Comparison of ENCODE assay signal across 8 cellular contexts in genomic region chr12:106986625-106987389, GRCh38. TPM values are rescaled to one million over a fixed set of nuclear protein-coding genes. Genes with fewer than 3 reads are reported as not detected.
DNase-seq lines count a peak whose midpoint lies in the region; ATAC-seq and TF ChIP-seq lines count a peak whose summit lies in the region.

Gene MTERF2 (minus strand): TSS chr12:106987146. CDS start chr12:106978714, 8,432 bp downstream.

- H3K79me2 ChIP-seq in fibroblast of lung (ENCODE audit: control insufficient read depth, insufficient read depth, low read length) = no peaks in the 10 kb centered on the region

- H3K36me3 Mint-ChIP-seq in activated T-helper 17 cell treated with anti-CD3 and anti-CD28 coated beads, Interleukin-2, amount 50 U/mL, for 72 hours (ENCODE audit: low read depth) = peaks cover 25% of the 10 kb centered on the region
- peaks cover 6 to 23% (median 6%) of the 10 kb centered on the region in 5 donors for H3K36me3 Mint-ChIP-seq in naive thymus-derived CD4-positive, alpha-beta T cell
- peaks cover 27% of the 10 kb centered on the region for H3K36me3 Mint-ChIP-seq in stimulated activated memory B cell treated with anti-CD40 and anti-IgM and Interleukin-4, amounts not matched to agents 10 μg/mL and 1 μg/mL and 100 μg/mL, for 72 hours

- no peaks in the 10 kb centered on the region for H3K9me3 ChIP-seq in Peyer's patch
- H3K9me3 ChIP-seq in fibroblast of lung (ENCODE audit: control insufficient read depth, insufficient read depth, low read depth, low read length) = no peaks in the 10 kb centered on the region
- H3K9me3 ChIP-seq in naive thymus-derived CD4-positive, alpha-beta T cell (ENCODE audit: control insufficient read depth in 2 of 3, low read length in 3 of 3) = no peaks in the 10 kb centered on the region

- in situ Hi-C loops in KBM-7 (cut with MboI; ENCODE audit: low pct_unique_long_range_greater_than_20kb, low sequenced_read_pairs) = no loop called here

- intact Hi-C loops in naive thymus-derived CD4-positive, alpha-beta T cell (cut with micrococcal nuclease) = loop anchor here (1.0 to 10.0 kb wide), 6 partner anchors 32 to 1528 kb away; partner anchors contain the start of genes TMEM263 (in 2 of the 2), CRY1 (in 1 of the 2), FICD (in 1 of the 2) and RIC8B (in 1 of the 2)

- ATAC-seq in GM21717 (IDR thresholded peaks at IDR 0.05; ENCODE audit: unreplicated experiment) = peak; percentile 98
- ATAC-seq in activated T-helper 17 cell treated with anti-CD3 and anti-CD28 coated beads, Interleukin-2, amount 50 U/mL, for 72 hours (replicated peaks) = peak; percentile 94
- peak; percentile 99 for ATAC-seq in naive thymus-derived CD4-positive, alpha-beta T cell
- peak; percentile 98 for ATAC-seq in stimulated activated memory B cell treated with anti-CD40 and anti-IgM and Interleukin-4, amounts not matched to agents 10 μg/mL and 1 μg/mL and 100 μg/mL, for 72 hours

- H3K9ac ChIP-seq in fibroblast of lung (ENCODE audit: insufficient read depth, low read length) = peak within 1 kb of the TSS; percentile 89

- peaks cover 28% of the 10 kb centered on the region for H3K4me1 Mint-ChIP-seq in activated T-helper 17 cell treated with anti-CD3 and anti-CD28 coated beads, Interleukin-2, amount 50 U/mL, for 72 hours
- peaks cover 29 to 45% (median 41%) of the 10 kb centered on the region in 7 donors for H3K4me1 Mint-ChIP-seq in naive thymus-derived CD4-positive, alpha-beta T cell
- peaks cover 38% of the 10 kb centered on the region for H3K4me1 Mint-ChIP-seq in stimulated activated memory B cell treated with anti-CD40 and anti-IgM and Interleukin-4, amounts not matched to agents 10 μg/mL and 1 μg/mL and 100 μg/mL, for 72 hours

- peak within 1 kb of the TSS; percentile 81 for H3K4me2 ChIP-seq in fibroblast of lung (ENCODE audit: extremely low read depth, insufficient read depth, low read length)

- no peak for TF ChIP-seq CTCF in Peyer's patch (IDR thresholded peaks at IDR 0.05)
- no peak for TF ChIP-seq CTCF in fibroblast of lung (conservative IDR thresholded peaks at IDR 0.05 in 1 of 2, IDR thresholded peaks at IDR 0.05 in 1 of 2; ENCODE audit: low read depth in 1 of 2, low read length in 2 of 2)

- H4K20me1 ChIP-seq in fibroblast of lung (ENCODE audit: control insufficient read depth, extremely low read depth, insufficient read depth, low read length) = no peaks in the 10 kb centered on the region

- peak within 1 kb of the TSS; percentile 95 for H3K27ac Mint-ChIP-seq in activated T-helper 17 cell treated with anti-CD3 and anti-CD28 coated beads, Interleukin-2, amount 50 U/mL, for 72 hours
- peak within 1 kb of the TSS; percentile 79 to 92 (median 85) for H3K27ac Mint-ChIP-seq in naive thymus-derived CD4-positive, alpha-beta T cell
- peak within 1 kb of the TSS; percentile 92 for H3K27ac Mint-ChIP-seq in stimulated activated memory B cell treated with anti-CD40 and anti-IgM and Interleukin-4, amounts not matched to agents 10 μg/mL and 1 μg/mL and 100 μg/mL, for 72 hours

- peaks cover 4% of the 10 kb centered on the region for H3K9me3 Mint-ChIP-seq in activated T-helper 17 cell treated with anti-CD3 and anti-CD28 coated beads, Interleukin-2, amount 50 U/mL, for 72 hours
- H3K9me3 Mint-ChIP-seq in naive thymus-derived CD4-positive, alpha-beta T cell = peaks cover 0 to 5% (median 0%) of the 10 kb centered on the region in 11 donors
- peaks cover 11% of the 10 kb centered on the region for H3K9me3 Mint-ChIP-seq in stimulated activated memory B cell treated with anti-CD40 and anti-IgM and Interleukin-4, amounts not matched to agents 10 μg/mL and 1 μg/mL and 100 μg/mL, for 72 hours

- TF ChIP-seq POLR2A in Peyer's patch (IDR thresholded peaks at IDR 0.05) = peak; percentile 25 to 77

- peaks cover 0 to 11% (median 0%) of the 10 kb centered on the region in 3 donors for H3K36me3 ChIP-seq in Peyer's patch
- no peaks in the 10 kb centered on the region for H3K36me3 ChIP-seq in fibroblast of lung (ENCODE audit: control insufficient read depth, insufficient read depth, low read length)
- peaks cover 0 to 4% (median 0%) of the 10 kb centered on the region in 3 experiments for H3K36me3 ChIP-seq in naive thymus-derived CD4-positive, alpha-beta T cell (ENCODE audit: control insufficient read depth in 2 of 3, insufficient read depth in 3 of 3, low read length in 3 of 3)

- H2AFZ ChIP-seq in fibroblast of lung (ENCODE audit: low read length) = peak within 1 kb of the TSS; percentile 76

- no peaks in the 10 kb centered on the region for H3K27me3 ChIP-seq in Peyer's patch
- H3K27me3 ChIP-seq in fibroblast of lung (ENCODE audit: control insufficient read depth, insufficient read depth, low read length) = no peaks in the 10 kb centered on the region
- H3K27me3 ChIP-seq in naive thymus-derived CD4-positive, alpha-beta T cell (ENCODE audit: control insufficient read depth in 2 of 2, insufficient read depth in 2 of 2, low read length in 2 of 2) = no peaks in the 10 kb centered on the region

- CTCF ChIA-PET in naive thymus-derived CD4-positive, alpha-beta T cell (lab: Charles Lee) = interaction anchor here (0.5 kb wide), 1 partner anchor 12 kb away, joined by 3 read pairs; no protein-coding TSS in a partner anchor

- H3K27ac ChIP-seq in Peyer's patch (peak within 1 kb of the TSS; percentile 69 to 91 (median 84)), fibroblast of lung (ENCODE audit: insufficient read depth, low read length) (peak within 1 kb of the TSS; percentile 87)
- H3K27ac ChIP-seq in naive thymus-derived CD4-positive, alpha-beta T cell (ENCODE audit: low read depth, low read length) = peak within 1 kb of the TSS; percentile 77

- DNase-seq in DMS53 (lab: John Stamatoyannopoulos, UW) (peak; percentile 99), KBM-7 (peak; percentile 69), Peyer's patch (peak; percentile 83 to 97 (median 95)), fibroblast of lung (ENCODE audit: low read depth in 2 of 2) (peak; percentile 93 to 95)
- DNase-seq in naive thymus-derived CD4-positive, alpha-beta T cell = peak; percentile 52 to 78 (median 67)

- H3K4me1 ChIP-seq in Peyer's patch (peaks cover 0 to 22% (median 0%) of the 10 kb centered on the region in 4 donors), fibroblast of lung (ENCODE audit: control insufficient read depth, extremely low read depth, insufficient read depth, low read length) (peaks cover 7% of the 10 kb centered on the region)
- H3K4me1 ChIP-seq in naive thymus-derived CD4-positive, alpha-beta T cell (ENCODE audit: control insufficient read depth in 2 of 2, insufficient read depth in 2 of 2, low read length in 2 of 2) = peaks cover 12 to 14% of the 10 kb centered on the region in 2 donors

- H3K4me3 ChIP-seq in Peyer's patch (peak within 1 kb of the TSS; percentile 54 to 91 (median 76)), fibroblast of lung (replicated peaks in 1 of 4; ENCODE audit: control extremely low read depth in 1 of 4, insufficient read depth in 1 of 4, low read depth in 3 of 4, low read length in 4 of 4) (peak within 1 kb of the TSS; percentile 68 to 78 (median 76))
- H3K4me3 ChIP-seq in naive thymus-derived CD4-positive, alpha-beta T cell (ENCODE audit: low read length) = peak within 1 kb of the TSS; percentile 88

- POLR2A ChIA-PET in naive thymus-derived CD4-positive, alpha-beta T cell (lab: Charles Lee) = interaction anchor here (0.9 to 2.5 kb wide), 2 partner anchors 9 to 31 kb away, joined by 3 to 16 read pairs; partner anchors contain the start of gene TMEM263

- no peaks in the 10 kb centered on the region for H3K27me3 Mint-ChIP-seq in activated T-helper 17 cell treated with anti-CD3 and anti-CD28 coated beads, Interleukin-2, amount 50 U/mL, for 72 hours
- H3K27me3 Mint-ChIP-seq in naive thymus-derived CD4-positive, alpha-beta T cell = peaks cover 0 to 2% (median 0%) of the 10 kb centered on the region in 5 donors
- no peaks in the 10 kb centered on the region for H3K27me3 Mint-ChIP-seq in stimulated activated memory B cell treated with anti-CD40 and anti-IgM and Interleukin-4, amounts not matched to agents 10 μg/mL and 1 μg/mL and 100 μg/mL, for 72 hours

- H3K4me3 Mint-ChIP-seq in activated T-helper 17 cell treated with anti-CD3 and anti-CD28 coated beads, Interleukin-2, amount 50 U/mL, for 72 hours = peak within 1 kb of the TSS; percentile 94
- H3K4me3 Mint-ChIP-seq in naive thymus-derived CD4-positive, alpha-beta T cell = peak within 1 kb of the TSS; percentile 91 to 97 (median 96)
- peak within 1 kb of the TSS; percentile 99 for H3K4me3 Mint-ChIP-seq in stimulated activated memory B cell treated with anti-CD40 and anti-IgM and Interleukin-4, amounts not matched to agents 10 μg/mL and 1 μg/mL and 100 μg/mL, for 72 hours

RNA-seq across cellular contexts. Expression of gene MTERF2, which starts in this region (rescaled TPM):
- total RNA-seq in Peyer's patch (10 to 100 TPM; 10.9 to 19.0 (median 14.8) TPM), fibroblast of lung (6.2 and 7.3 TPM in 2 replicates)
- 10 to 100 TPM in 1 of 2 donors, 1 to 10 TPM in 1; 9.0 to 10.9 TPM for total RNA-seq in activated T-helper 17 cell treated with anti-CD3 and anti-CD28 coated beads, Interleukin-2, amount 50 U/mL, for 72 hours
- polyA plus RNA-seq in fibroblast of lung = 3.9 and 6.3 TPM in 2 replicates
- 4.2 and 5.8 TPM in 2 replicates for polyA plus RNA-seq in fibroblast of lung (2012)
- not detected in 2 replicates for polyA minus RNA-seq in fibroblast of lung (ENCODE audit: low replicate concordance)
- 10 to 100 TPM in 2 of 5 experiments, 1 to 10 TPM in 3; 7.1 to 12.9 (median 9.7) TPM for total RNA-seq in naive thymus-derived CD4-positive, alpha-beta T cell
- polyA plus RNA-seq in naive thymus-derived CD4-positive, alpha-beta T cell = 1 to 10 TPM; 9.9 TPM

Comparison
In these comparisons a context has a peak if more than half of its experiments do, and no peak if none do; other contexts are left out.
1. Peak in every context shown above with its lines: DNase-seq, ATAC-seq, H3K4me3 ChIP-seq and H3K27ac ChIP-seq.